Comparison of ENCODE assay signal across 8 cellular contexts in the genomic region with DNA sequence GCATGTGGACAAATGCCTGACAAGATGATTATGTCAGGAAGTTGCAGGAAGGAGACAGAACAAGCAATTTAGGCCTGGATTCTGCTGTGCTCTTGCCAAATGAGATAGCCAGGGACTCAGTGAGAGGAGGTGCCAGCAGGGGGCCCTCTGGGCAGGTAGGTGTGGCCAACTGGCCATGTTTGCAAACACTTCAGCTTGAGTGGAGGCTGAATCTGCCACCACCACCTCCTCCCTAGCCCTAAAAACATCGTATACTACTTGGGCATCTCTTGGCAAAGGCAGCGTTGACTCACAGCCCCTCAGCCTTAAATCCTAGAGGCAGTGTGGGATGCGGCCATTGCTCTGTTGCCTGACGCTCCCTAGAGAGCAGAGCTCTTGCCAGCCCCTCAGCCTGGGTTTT.
DNase-seq lines count a peak whose midpoint lies in the region; ATAC-seq, FAIRE-seq and TF ChIP-seq lines count a peak whose summit lies in the region.

No MANE protein-coding gene starts in this region.

- H3K4me1 ChIP-seq in adrenal gland (replicated peaks in 1 of 2): peaks cover 4 to 11% of the 10 kb centered on the region in 2 donors
- peaks cover 0 to 2% of the 10 kb centered on the region in 2 donors for H3K4me1 ChIP-seq in kidney (ENCODE audit: control insufficient read depth in 1 of 2, insufficient read depth in 1 of 2, low read depth in 1 of 2, low read length in 2 of 2)

- H3K27ac ChIP-seq in adrenal gland: peak overlapping the region in 3 of 5 donors; percentile 35 to 72 (median 58)
- no peak overlapping the region for H3K27ac ChIP-seq in kidney (ENCODE audit: low read depth in 2 of 2, low read length in 2 of 2)

- DNase-seq in GM12864 (ENCODE audit: low read depth) (no peak), NCI-H1092 treated with DMSO at 0.1 percent for 48 hours (lab: John Stamatoyannopoulos, UW) (peak; percentile 81), adrenal gland (peak; percentile 59 to 88 (median 82)), neural crest cell (ENCODE audit: low read depth, low spot score) (peak; percentile 16), left lobe of liver (ENCODE audit: low spot score) (no peak), globus pallidus (ENCODE audit: low spot score) (no peak), kidney (no peak)

- no peak for TF ChIP-seq POLR2A in adrenal gland (IDR thresholded peaks at IDR 0.05)

- intact Hi-C loops in adrenal gland (cut with DNase I): no loop called here
- intact Hi-C loops in kidney (cut with DNase I): no loop called here

- H3K36me3 Mint-ChIP-seq in neural crest cell (ENCODE audit: low read depth): no peaks in the 10 kb centered on the region

- no peaks in the 10 kb centered on the region for H3K9me3 ChIP-seq in adrenal gland (replicated peaks in 1 of 3)
- H3K9me3 ChIP-seq in kidney (ENCODE audit: control insufficient read depth in 1 of 2, low read length in 2 of 2): no peaks in the 10 kb centered on the region

- H3K4me3 ChIP-seq in GM12864 (ENCODE audit: low read depth, low read length) (no peak overlapping the region), adrenal gland (no peak overlapping the region), kidney (ENCODE audit: low read length in 2 of 2) (no peak overlapping the region)

- no peak overlapping the region for H3K27ac Mint-ChIP-seq in neural crest cell (ENCODE audit: unreplicated experiment)

- peaks cover 5% of the 10 kb centered on the region for H3K9me3 Mint-ChIP-seq in neural crest cell

- H3K27me3 ChIP-seq in adrenal gland: no peaks in the 10 kb centered on the region

- no peak for FAIRE-seq in kidney (lab: Jason Lieb, UNC)

- H3K36me3 ChIP-seq in adrenal gland (replicated peaks in 1 of 2) (no peaks in the 10 kb centered on the region), kidney (ENCODE audit: control insufficient read depth in 1 of 2, insufficient read depth in 2 of 2, low read length in 2 of 2) (no peaks in the 10 kb centered on the region)

- TF ChIP-seq CTCF in GM12864 (IDR thresholded peaks at IDR 0.05; ENCODE audit: low read depth, low read length, missing control alignments): peak; percentile 45
- peak in 5 of 6 experiments; percentile 40 to 51 (median 44) for TF ChIP-seq CTCF in adrenal gland (IDR thresholded peaks at IDR 0.05)
- TF ChIP-seq CTCF in neural crest cell (conservative IDR thresholded peaks at IDR 0.05): peak; percentile 44
- TF ChIP-seq CTCF in kidney (IDR thresholded peaks at IDR 0.05; ENCODE audit: borderline replicate concordance, extremely low read depth, insufficient read depth): no peak

- ATAC-seq in GM21447 (IDR thresholded peaks at IDR 0.05; ENCODE audit: unreplicated experiment) (no peak), left lobe of liver (no peak)

- no peaks in the 10 kb centered on the region for H3K4me1 Mint-ChIP-seq in neural crest cell

- no peak overlapping the region for H3K9ac ChIP-seq in kidney (ENCODE audit: low read length in 2 of 2)

- no peaks in the 10 kb centered on the region for H3K27me3 Mint-ChIP-seq in neural crest cell (ENCODE audit: low read depth)

- WGBS in adrenal gland, 4 donors: 43 to 63% (median 55%) methylated on average over 3 to 4 of the region's 4 CpGs

- H3K4me3 Mint-ChIP-seq in neural crest cell: no peak overlapping the region

Comparison
In these comparisons a context has a peak if more than half of its experiments do, and no peak if none do; other contexts are left out.
1. DNase-seq: peak in NCI-H1092 treated with DMSO at 0.1 percent for 48 hours (single experiment), adrenal gland (7 of 7) and neural crest cell (single experiment); none in GM12864 (single experiment), left lobe of liver (single experiment), globus pallidus (single experiment) and kidney (single experiment).
2. H3K27ac ChIP-seq: peak in adrenal gland (3 of 5); none in kidney (0 of 2).